10 cellular contexts compared by ENCODE assay signal in genomic region chr13:26502826-26503225, GRCh38. TPM values are rescaled to one million over a fixed set of nuclear protein-coding genes. Genes with fewer than 3 reads are reported as not detected.
DNase-seq lines count a peak whose midpoint lies in the region; ATAC-seq and TF ChIP-seq lines count a peak whose summit lies in the region.
"Had no signal": no experiment of that assay in that cellular context is flagged by ENCODE, and none has a peak within 500 bp of the region (broad histone marks: within the 10 kb centered on the region; RNA-seq: fewer than 3 reads in every experiment).

No MANE protein-coding gene starts in this region.

- H3K36me3 ChIP-seq in gastroesophageal sphincter: no peaks in the 10 kb centered on the region

- peak overlapping the region; percentile 15 for H3K27ac Mint-ChIP-seq in activated CD4-positive, alpha-beta T cell treated with anti-CD3 and anti-CD28 coated beads, Interleukin-2, amount 10 ng/mL, durations not matched to agents 7 days and 5 days
- H3K27ac Mint-ChIP-seq: activated B cell treated with CpG ODN at 0.5 μM for 24 hours had no signal

- TF ChIP-seq CTCF in gastroesophageal sphincter (IDR thresholded peaks at IDR 0.05): no peak

- ATAC-seq in gastroesophageal sphincter (peak; percentile 77), HG03139 (IDR thresholded peaks at IDR 0.05; ENCODE audit: unreplicated experiment) (no peak)

- no peak overlapping the region for H3K27ac ChIP-seq in gastroesophageal sphincter

- no peaks in the 10 kb centered on the region for H3K36me3 Mint-ChIP-seq in activated CD4-positive, alpha-beta T cell treated with anti-CD3 and anti-CD28 coated beads, Interleukin-2, amount 10 ng/mL, durations not matched to agents 7 days and 5 days (ENCODE audit: low read depth)

- peaks cover 32% of the 10 kb centered on the region for H3K27me3 ChIP-seq in gastroesophageal sphincter

- no peak for TF ChIP-seq EP300 in gastroesophageal sphincter (IDR thresholded peaks at IDR 0.05)

- no peaks in the 10 kb centered on the region for H3K9me3 ChIP-seq in gastroesophageal sphincter

- H3K9me3 Mint-ChIP-seq in activated CD4-positive, alpha-beta T cell treated with anti-CD3 and anti-CD28 coated beads, Interleukin-2, amount 10 ng/mL, durations not matched to agents 7 days and 5 days: no peaks in the 10 kb centered on the region
- H3K9me3 Mint-ChIP-seq: activated B cell treated with CpG ODN at 0.5 μM for 24 hours had no signal

- CTCF ChIA-PET in HEK293T (lab: Yijun Ruan, JAX): interaction anchor here (0.6 kb wide), 1 partner anchor 197 kb away, joined by 3 read pairs; no protein-coding TSS in a partner anchor
- CTCF ChIA-PET in activated CD4-positive, alpha-beta T cell treated with anti-CD3 and anti-CD28 coated beads, Interleukin-2, amount 10 ng/mL, durations not matched to agents 7 days and 5 days (lab: Charles Lee): interaction anchor here (1.6 to 2.4 kb wide), 2 partner anchors 20 to 317 kb away, joined by 7 to 11 read pairs; no protein-coding TSS in a partner anchor

- no peak for TF ChIP-seq POLR2A in gastroesophageal sphincter (IDR thresholded peaks at IDR 0.05)

- no peak overlapping the region for H3K4me3 ChIP-seq in gastroesophageal sphincter

- no peaks in the 10 kb centered on the region for H3K27me3 Mint-ChIP-seq in activated CD4-positive, alpha-beta T cell treated with anti-CD3 and anti-CD28 coated beads, Interleukin-2, amount 10 ng/mL, durations not matched to agents 7 days and 5 days

- peaks cover 12% of the 10 kb centered on the region for H3K4me1 Mint-ChIP-seq in activated CD4-positive, alpha-beta T cell treated with anti-CD3 and anti-CD28 coated beads, Interleukin-2, amount 10 ng/mL, durations not matched to agents 7 days and 5 days
- H3K4me1 Mint-ChIP-seq: activated B cell treated with CpG ODN at 0.5 μM for 24 hours had no signal

- POLR2A ChIA-PET in HEK293T (lab: Yijun Ruan, JAX): no interaction called here
- POLR2A ChIA-PET in activated CD4-positive, alpha-beta T cell treated with anti-CD3 and anti-CD28 coated beads, Interleukin-2, amount 10 ng/mL, durations not matched to agents 7 days and 5 days (lab: Charles Lee): no interaction called here

- 23 to 24% methylated on average over 9 to 12 of the region's 12 CpGs for WGBS in gastroesophageal sphincter (ENCODE audit: low coverage in 1 of 2), 2 donors

- DNase-seq in HEK293T (ENCODE audit: extremely low spot score): peak; percentile 42
- peak; percentile 14 for DNase-seq in activated CD4-positive, alpha-beta T cell treated with anti-CD3 and anti-CD28 coated beads, Interleukin-2, amount 10 ng/mL, durations not matched to agents 7 days and 5 days
- peak; percentile 23 for DNase-seq in stimulated activated CD4-positive, alpha-beta T cell treated with anti-CD3 and anti-CD28 coated beads, Interleukin-2, amount 100 ng/mL, for 4 hours (ENCODE audit: low read depth)
- DNase-seq in AML-193 (lab: John Stamatoyannopoulos, UW): no peak
- DNase-seq in LoVo (ENCODE audit: low spot score): no peak
- DNase-seq in NK-92 treated with Interleukin-12 subunit alpha and Interleukin-12 subunit beta, amount 100 ng/mL, for 24 hours (lab: John Stamatoyannopoulos, UW): no peak
- DNase-seq: activated B cell treated with CpG ODN at 0.5 μM for 24 hours, NCI-H1105 treated with DMSO at 0.1 percent for 48 hours had no signal

- no peak overlapping the region for H3K4me3 Mint-ChIP-seq in activated CD4-positive, alpha-beta T cell treated with anti-CD3 and anti-CD28 coated beads, Interleukin-2, amount 10 ng/mL, durations not matched to agents 7 days and 5 days
- H3K4me3 Mint-ChIP-seq: activated B cell treated with CpG ODN at 0.5 μM for 24 hours had no signal

- no peaks in the 10 kb centered on the region for H3K4me1 ChIP-seq in gastroesophageal sphincter

TF ChIP-seq in HEK293T, 16 proteins besides CTCF, POLR2A, EP300 and RAD21:
- TF ChIP-seq SP1 (IDR thresholded peaks at IDR 0.05) (no peak), PKNOX1 (IDR thresholded peaks at IDR 0.05) (no peak), FOXM1 (IDR thresholded peaks at IDR 0.05; ENCODE audit: borderline replicate concordance) (no peak), FOXK2 (IDR thresholded peaks at IDR 0.05) (no peak), FOXA1 (IDR thresholded peaks at IDR 0.05) (no peak), LEF1 (IDR thresholded peaks at IDR 0.05; ENCODE audit: borderline replicate concordance) (no peak), L3MBTL2 (conservative IDR thresholded peaks at IDR 0.05) (no peak), CTBP1 (IDR thresholded peaks at IDR 0.05; ENCODE audit: borderline replicate concordance) (no peak), ZNF384 (IDR thresholded peaks at IDR 0.05) (no peak), SUZ12 (IDR thresholded peaks at IDR 0.05) (no peak), TARDBP (IDR thresholded peaks at IDR 0.05) (no peak), NFRKB (IDR thresholded peaks at IDR 0.05) (no peak), ELF4 (IDR thresholded peaks at IDR 0.05) (no peak), ARNT (IDR thresholded peaks at IDR 0.05) (no peak), HDGF (IDR thresholded peaks at IDR 0.05; ENCODE audit: borderline replicate concordance) (no peak)
TF ChIP-seq in HEK293T: peak in this region for 0.

RNA-seq across cellular contexts. Expression of gene WASF3, which starts 54.7 kb away (rescaled TPM):
- under 1 TPM in 1 of 2 experiments, not detected in 1; 0.12 TPM for total RNA-seq in activated CD4-positive, alpha-beta T cell treated with anti-CD3 and anti-CD28 coated beads, Interleukin-2, amount 10 ng/mL, durations not matched to agents 7 days and 5 days
- total RNA-seq in gastroesophageal sphincter: 10 to 100 TPM; 13.7 to 19.0 (median 18.7) TPM

Comparison
In these comparisons a context has a peak if more than half of its experiments do, and no peak if none do; other contexts are left out.
1. DNase-seq: peak in HEK293T (single experiment), activated CD4-positive, alpha-beta T cell treated with anti-CD3 and anti-CD28 coated beads, Interleukin-2, amount 10 ng/mL, durations not matched to agents 7 days and 5 days (single experiment) and stimulated activated CD4-positive, alpha-beta T cell treated with anti-CD3 and anti-CD28 coated beads, Interleukin-2, amount 100 ng/mL, for 4 hours (single experiment); none in AML-193 (0 of 2), LoVo (single experiment) and NK-92 treated with Interleukin-12 subunit alpha and Interleukin-12 subunit beta, amount 100 ng/mL, for 24 hours (single experiment).
2. RNA of gene WASF3, which starts 54.7 kb away (total RNA-seq): 13.7 to 19.0 TPM in gastroesophageal sphincter; 0.12 TPM in activated CD4-positive, alpha-beta T cell treated with anti-CD3 and anti-CD28 coated beads, Interleukin-2, amount 10 ng/mL, durations not matched to agents 7 days and 5 days; every median in the first group is over 10 times any median in the second.